In the genomic region with DNA sequence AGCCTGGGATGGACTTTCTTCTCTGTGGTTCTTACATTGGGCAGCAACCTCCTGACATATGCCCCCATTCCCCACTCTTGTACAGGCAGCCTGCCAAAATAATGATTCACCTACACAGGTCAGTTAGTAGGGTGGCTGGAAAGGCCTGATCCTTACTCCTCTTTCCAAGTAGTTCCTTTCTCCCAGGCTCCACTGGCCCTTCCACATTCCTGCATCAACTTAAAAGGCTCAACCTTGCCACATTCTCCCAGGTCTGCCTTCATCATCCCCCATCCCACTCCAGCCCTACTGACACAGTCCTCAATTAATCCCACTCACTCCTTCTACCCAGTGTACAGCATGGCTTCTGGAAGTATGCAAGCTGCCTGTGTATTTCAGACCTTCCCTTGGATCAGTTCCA, we compare ENCODE assay signal across 27 cellular contexts.
DNase-seq lines count a peak whose midpoint lies in the region; FAIRE-seq lines count a peak whose summit lies in the region.
"Had no signal": no experiment of that assay in that cellular context is flagged by ENCODE, and none has a peak within 500 bp of the region (broad histone marks: within the 10 kb centered on the region; RNA-seq: fewer than 3 reads in every experiment).

No MANE protein-coding gene starts in this region.

- H3K27ac ChIP-seq in BLaER1 = no peak overlapping the region
- H3K27ac ChIP-seq: 22Rv1, C4-2B, Peyer's patch, SK-N-MC had no signal

- peak overlapping the region; percentile 68 for H3K4me2 ChIP-seq in BLaER1

- H3K9me3 ChIP-seq in BLaER1 = no peaks in the 10 kb centered on the region
- H3K9me3 ChIP-seq: Peyer's patch had no signal

- no peaks in the 10 kb centered on the region for H3K36me3 ChIP-seq in BLaER1
- H3K36me3 ChIP-seq: Peyer's patch had no signal

- H3K4me1 ChIP-seq in BLaER1 = peaks cover 27% of the 10 kb centered on the region
- H3K4me1 ChIP-seq: Peyer's patch had no signal

- H3K9ac ChIP-seq in BLaER1 = no peak overlapping the region

- peak; percentile 11 for DNase-seq in HT1080 (ENCODE audit: low read depth)
- DNase-seq in astrocyte of the hippocampus (ENCODE audit: low read depth, low spot score) = peak; percentile 12
- peak; percentile 9 for DNase-seq in iPS DF 19.7 (ENCODE audit: low read depth, low spot score)
- DNase-seq in DMS153 treated with DMSO at 0.1 percent for 48 hours (lab: John Stamatoyannopoulos, UW; ENCODE audit: unreplicated experiment) = no peak
- DNase-seq in NOMO-1 treated with DMSO at 0.1 percent for 48 hours (lab: John Stamatoyannopoulos, UW; ENCODE audit: unreplicated experiment) = no peak
- no peak for DNase-seq in HCEC 1CT
- DNase-seq in frontal cortex (ENCODE audit: low spot score in 2 of 2) = no peak
- DNase-seq: ACHN; CD8-positive, alpha-beta memory T cell; DMS79; MM.1S; NCI-H1048; NCI-H1436; NCI-H187 treated with DMSO at 0.1 percent for 48 hours; NCI-H345; NCI-H774; NK-92 treated with Interleukin-12 subunit alpha and Interleukin-12 subunit beta, amount 100 ng/mL, for 24 hours; Peyer's patch; SHP77 treated with DMSO at 0.1 percent for 48 hours; SW 1271 had no signal

- H3K27me3 ChIP-seq in BLaER1 = no peaks in the 10 kb centered on the region
- H3K27me3 ChIP-seq: Peyer's patch had no signal

- FAIRE-seq in frontal cortex (lab: Jason Lieb, UNC) = no peak
- FAIRE-seq: GM12878, HepG2, K562 had no signal

- no peaks in the 10 kb centered on the region for H4K20me1 ChIP-seq in BLaER1

- no peak overlapping the region for H3K4me3 ChIP-seq in BLaER1
- H3K4me3 ChIP-seq: GM12878, K562, Peyer's patch, SK-N-MC had no signal

Comparison
In these comparisons a context has a peak if more than half of its experiments do, and no peak if none do; other contexts are left out.
1. DNase-seq: peak in HT1080 (single experiment), astrocyte of the hippocampus (single experiment) and iPS DF 19.7 (single experiment); none in DMS153 treated with DMSO at 0.1 percent for 48 hours (single experiment), NOMO-1 treated with DMSO at 0.1 percent for 48 hours (single experiment), HCEC 1CT (single experiment) and frontal cortex (0 of 2).